31 cellular contexts compared by ENCODE assay signal in the genomic region with DNA sequence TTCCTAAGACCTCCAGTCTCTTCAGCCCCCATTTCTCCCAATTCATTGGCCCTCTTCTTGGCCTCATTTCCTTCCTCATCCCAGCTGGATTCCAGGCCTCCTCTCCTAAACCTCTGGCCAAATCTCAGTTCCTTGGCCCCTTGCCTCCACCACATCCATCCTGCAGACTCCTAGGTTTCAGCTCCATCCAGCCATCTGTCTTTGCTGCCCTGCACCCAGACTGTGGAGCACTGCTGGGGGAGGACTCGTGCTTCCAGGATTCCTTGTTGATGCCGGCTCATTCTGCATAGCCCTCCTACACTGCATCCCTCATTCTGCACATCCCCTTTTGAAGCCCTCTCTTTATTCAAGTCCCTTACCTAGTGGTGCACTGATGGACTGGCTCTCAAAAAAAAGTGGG. TPM values are rescaled to one million over a fixed set of nuclear protein-coding genes. Genes with fewer than 3 reads are reported as not detected.
"Had no signal": no experiment of that assay in that cellular context is flagged by ENCODE, and none has a peak within 500 bp of the region (broad histone marks: within the 10 kb centered on the region; RNA-seq: fewer than 3 reads in every experiment).

No MANE protein-coding gene starts in this region.

- H3K4me3 Mint-ChIP-seq: immature natural killer cell; memory B cell; natural killer cell; stimulated activated naive B cell treated with anti-CD40 and anti-IgM and Interleukin-4, amounts not matched to agents 10 μg/mL and 1 μg/mL and 100 μg/mL, for 72 hours; stimulated activated naive CD8-positive, alpha-beta T cell treated with anti-CD3 and anti-CD28 coated beads, Interleukin-15, Interleukin-2, amounts not matched to agents 100 ng/mL and 50 ng/mL, for 24 hours had no signal

- DNase-seq: central memory CD4-positive, alpha-beta T cell; dermis blood vessel endothelial cell; effector memory CD4-positive, alpha-beta T cell; erythroblast; esophagus squamous epithelium; foreskin melanocyte; glutamatergic neuron; hypothalamus; immature natural killer cell; islet precursor cell; kidney glomerular epithelial cell; left colon; left ventricle myocardium superior; lower lobe of right lung; natural killer cell; nucleus accumbens; ovary; spleen; stimulated activated CD4-positive, alpha-beta T cell treated with anti-CD3 and anti-CD28 coated beads, Interleukin-2, amount 100 ng/mL, for 48 hours; stimulated activated naive B cell treated with anti-CD40 and anti-IgM and Interleukin-4, amounts not matched to agents 10 μg/mL and 1 μg/mL and 100 μg/mL, for 72 hours; upper lobe of left lung; uterus had no signal

- H3K36me3 Mint-ChIP-seq: memory B cell; natural killer cell; stimulated activated naive B cell treated with anti-CD40 and anti-IgM and Interleukin-4, amounts not matched to agents 10 μg/mL and 1 μg/mL and 100 μg/mL, for 72 hours had no signal

- H3K9me3 ChIP-seq: esophagus squamous epithelium, lower lobe of right lung, ovary, spleen, thoracic aorta, tibial nerve, upper lobe of left lung, uterus had no signal

- H3K36me3 ChIP-seq: esophagus squamous epithelium, lower lobe of right lung, ovary, spleen, thoracic aorta, tibial nerve, upper lobe of left lung, uterus had no signal

- H3K27ac ChIP-seq: esophagus squamous epithelium, lower lobe of right lung, ovary, spleen, thoracic aorta, upper lobe of left lung, uterus had no signal

- H3K27me3 ChIP-seq: ovary, tibial nerve, upper lobe of left lung, uterus had no signal

- H3K9me3 Mint-ChIP-seq: immature natural killer cell; memory B cell; natural killer cell; stimulated activated naive B cell treated with anti-CD40 and anti-IgM and Interleukin-4, amounts not matched to agents 10 μg/mL and 1 μg/mL and 100 μg/mL, for 72 hours; stimulated activated naive CD8-positive, alpha-beta T cell treated with anti-CD3 and anti-CD28 coated beads, Interleukin-15, Interleukin-2, amounts not matched to agents 100 ng/mL and 50 ng/mL, for 24 hours had no signal

- ATAC-seq: left colon; left ventricle myocardium superior; lower lobe of right lung; natural killer cell; right cardiac atrium; stimulated activated naive B cell treated with anti-CD40 and anti-IgM and Interleukin-4, amounts not matched to agents 10 μg/mL and 1 μg/mL and 100 μg/mL, for 72 hours had no signal

- H3K27ac Mint-ChIP-seq: immature natural killer cell; memory B cell; progenitor cell of endocrine pancreas; stimulated activated naive B cell treated with anti-CD40 and anti-IgM and Interleukin-4, amounts not matched to agents 10 μg/mL and 1 μg/mL and 100 μg/mL, for 72 hours; stimulated activated naive CD8-positive, alpha-beta T cell treated with anti-CD3 and anti-CD28 coated beads, Interleukin-15, Interleukin-2, amounts not matched to agents 100 ng/mL and 50 ng/mL, for 24 hours had no signal

- H3K4me3 ChIP-seq: coronary artery, esophagus squamous epithelium, lower lobe of right lung, ovary, skin epidermis, spleen, thoracic aorta, tibial nerve, upper lobe of left lung, uterus had no signal

- H3K4me1 Mint-ChIP-seq: memory B cell had no signal

RNA-seq across cellular contexts. Expression of a gene that starts 6.8 kb away (rescaled TPM):
- total RNA-seq: mononuclear cell, natural killer cell had no signal
- polyA plus RNA-seq: immature natural killer cell had no signal
